Comparison of ENCODE assay signal across 11 cellular contexts in the genomic region with DNA sequence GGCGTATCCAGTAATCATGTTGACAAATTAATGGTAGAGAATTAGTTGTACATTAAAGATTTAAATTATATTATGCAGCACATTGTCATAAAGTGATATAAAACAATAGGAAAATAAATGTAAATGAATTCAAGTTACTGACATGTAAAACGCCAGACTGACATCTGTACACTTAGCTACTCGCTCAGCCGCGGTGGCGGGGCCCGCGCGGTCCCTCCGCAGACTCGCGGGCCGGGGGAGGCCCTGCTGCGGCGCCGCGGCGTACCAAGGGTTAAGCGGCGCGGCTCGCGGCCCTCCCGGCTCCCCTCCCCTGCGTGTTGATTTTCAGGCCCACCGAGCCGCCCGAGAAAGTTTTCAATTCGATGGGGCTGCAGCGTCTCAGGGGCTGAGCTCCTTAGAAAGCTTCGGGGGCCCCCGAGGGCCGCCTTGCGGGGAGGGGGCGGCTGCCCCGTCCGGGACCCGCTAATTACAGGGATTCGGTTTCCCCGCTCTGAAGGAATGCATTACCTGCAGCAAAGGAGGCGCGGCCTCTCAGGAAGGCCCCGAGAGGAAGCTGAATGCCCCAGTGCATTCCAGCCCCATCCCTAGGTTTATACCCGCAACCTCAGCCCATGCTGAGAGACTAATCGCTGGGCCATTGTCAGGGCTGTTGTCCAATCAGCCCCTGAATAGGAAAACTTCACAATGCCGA.
DNase-seq lines count a peak whose midpoint lies in the region; ATAC-seq lines count a peak whose summit lies in the region.
"Had no signal": no experiment of that assay in that cellular context is flagged by ENCODE, and none has a peak within 500 bp of the region (broad histone marks: within the 10 kb centered on the region; RNA-seq: fewer than 3 reads in every experiment).

No MANE protein-coding gene starts in this region.

- DNase-seq in CD4-positive, CD25-positive, alpha-beta regulatory T cell, result no peak
- DNase-seq in dermis blood vessel endothelial cell, result peak; percentile 17
- no peak for DNase-seq in naive B cell
- no peak for DNase-seq in pons (ENCODE audit: low spot score)
- no peak for DNase-seq in hypothalamus (lab: John Stamatoyannopoulos, UW)
- DNase-seq in NCI-H345 (lab: John Stamatoyannopoulos, UW), result no peak
- DNase-seq in effector CD8-positive, alpha-beta T cell (lab: John Stamatoyannopoulos, UW), result no peak
- DNase-seq: activated CD4-positive, alpha-beta T cell treated with anti-CD3 and anti-CD28 coated beads for 1 hour; aorta; ovary had no signal

- H3K27me3 Mint-ChIP-seq in CD4-positive, CD25-positive, alpha-beta regulatory T cell, result peaks cover 87% of the 10 kb centered on the region
- peaks cover 82 to 87% (median 87%) of the 10 kb centered on the region in 3 donors for H3K27me3 Mint-ChIP-seq in naive B cell

- no peaks in the 10 kb centered on the region for H3K9me3 ChIP-seq in CD4-positive, CD25-positive, alpha-beta regulatory T cell (ENCODE audit: control insufficient read depth in 2 of 2, low read length in 2 of 2)
- no peaks in the 10 kb centered on the region for H3K9me3 ChIP-seq in HUES48 (ENCODE audit: control insufficient read depth, insufficient read depth, low read length)
- H3K9me3 ChIP-seq: ovary had no signal

- no peak overlapping the region for H3K27ac ChIP-seq in CD4-positive, CD25-positive, alpha-beta regulatory T cell (ENCODE audit: insufficient read depth, low read length, poor library complexity, severe bottlenecking)
- peak overlapping the region; percentile 87 for H3K27ac ChIP-seq in HUES48 (ENCODE audit: low read depth, low read length)
- H3K27ac ChIP-seq: ovary had no signal

- peaks cover 0 to 5% (median 0%) of the 10 kb centered on the region in 7 donors for H3K9me3 Mint-ChIP-seq in CD4-positive, CD25-positive, alpha-beta regulatory T cell
- H3K9me3 Mint-ChIP-seq in naive B cell, result peaks cover 0 to 2% (median 0%) of the 10 kb centered on the region in 7 donors

- peaks cover 4% of the 10 kb centered on the region for H3K36me3 Mint-ChIP-seq in CD4-positive, CD25-positive, alpha-beta regulatory T cell
- H3K36me3 Mint-ChIP-seq in naive B cell, result no peaks in the 10 kb centered on the region

- peaks cover 62% of the 10 kb centered on the region for H3K27me3 ChIP-seq in CD4-positive, CD25-positive, alpha-beta regulatory T cell (ENCODE audit: control insufficient read depth, insufficient read depth, low read length)
- peaks cover 74% of the 10 kb centered on the region for H3K27me3 ChIP-seq in HUES48 (ENCODE audit: control insufficient read depth, insufficient read depth, low read length)
- H3K27me3 ChIP-seq: ovary had no signal

- peak in 1 of 2 donors; percentile 22 for ATAC-seq in CD4-positive, CD25-positive, alpha-beta regulatory T cell (ENCODE audit: low read depth in 2 of 2)
- ATAC-seq in naive B cell (ENCODE audit: low read depth in 2 of 2), result peak; percentile 49 to 53

- peak overlapping the region; percentile 30; the same call in 1 of the 2 replicates for H3K9ac ChIP-seq in HUES48 (ENCODE audit: low read depth, low read length)

- peak overlapping the region; percentile 26 for H3K4me3 ChIP-seq in CD4-positive, CD25-positive, alpha-beta regulatory T cell (ENCODE audit: low read depth, low read length)
- H3K4me3 ChIP-seq in HUES48 (ENCODE audit: low read depth, low read length), result peak overlapping the region; percentile 61
- H3K4me3 ChIP-seq: ovary had no signal

- H3K4me1 ChIP-seq in CD4-positive, CD25-positive, alpha-beta regulatory T cell (ENCODE audit: control insufficient read depth, insufficient read depth, low read length, poor library complexity, severe bottlenecking), result peaks cover 15% of the 10 kb centered on the region
- peaks cover 74% of the 10 kb centered on the region for H3K4me1 ChIP-seq in HUES48 (ENCODE audit: control insufficient read depth, insufficient read depth, low read length)

- H3K36me3 ChIP-seq in CD4-positive, CD25-positive, alpha-beta regulatory T cell (ENCODE audit: control insufficient read depth, insufficient read depth, low read length), result no peaks in the 10 kb centered on the region
- no peaks in the 10 kb centered on the region for H3K36me3 ChIP-seq in HUES48 (ENCODE audit: control insufficient read depth, insufficient read depth, low read length)
- H3K36me3 ChIP-seq: ovary had no signal

- H3K27ac Mint-ChIP-seq in CD4-positive, CD25-positive, alpha-beta regulatory T cell, result no peak overlapping the region
- no peak overlapping the region for H3K27ac Mint-ChIP-seq in naive B cell

- peak overlapping the region in 2 of 4 donors; percentile 73 to 81 for H3K4me3 Mint-ChIP-seq in CD4-positive, CD25-positive, alpha-beta regulatory T cell
- peak overlapping the region; percentile 52 to 89 (median 85) for H3K4me3 Mint-ChIP-seq in naive B cell

- H3K4me1 Mint-ChIP-seq in CD4-positive, CD25-positive, alpha-beta regulatory T cell, result peaks cover 3 to 18% (median 7%) of the 10 kb centered on the region in 4 donors
- H3K4me1 Mint-ChIP-seq in naive B cell, result peaks cover 23 to 44% (median 38%) of the 10 kb centered on the region in 3 donors
